Comparison of ENCODE assay signal across 8 cellular contexts in the genomic region with DNA sequence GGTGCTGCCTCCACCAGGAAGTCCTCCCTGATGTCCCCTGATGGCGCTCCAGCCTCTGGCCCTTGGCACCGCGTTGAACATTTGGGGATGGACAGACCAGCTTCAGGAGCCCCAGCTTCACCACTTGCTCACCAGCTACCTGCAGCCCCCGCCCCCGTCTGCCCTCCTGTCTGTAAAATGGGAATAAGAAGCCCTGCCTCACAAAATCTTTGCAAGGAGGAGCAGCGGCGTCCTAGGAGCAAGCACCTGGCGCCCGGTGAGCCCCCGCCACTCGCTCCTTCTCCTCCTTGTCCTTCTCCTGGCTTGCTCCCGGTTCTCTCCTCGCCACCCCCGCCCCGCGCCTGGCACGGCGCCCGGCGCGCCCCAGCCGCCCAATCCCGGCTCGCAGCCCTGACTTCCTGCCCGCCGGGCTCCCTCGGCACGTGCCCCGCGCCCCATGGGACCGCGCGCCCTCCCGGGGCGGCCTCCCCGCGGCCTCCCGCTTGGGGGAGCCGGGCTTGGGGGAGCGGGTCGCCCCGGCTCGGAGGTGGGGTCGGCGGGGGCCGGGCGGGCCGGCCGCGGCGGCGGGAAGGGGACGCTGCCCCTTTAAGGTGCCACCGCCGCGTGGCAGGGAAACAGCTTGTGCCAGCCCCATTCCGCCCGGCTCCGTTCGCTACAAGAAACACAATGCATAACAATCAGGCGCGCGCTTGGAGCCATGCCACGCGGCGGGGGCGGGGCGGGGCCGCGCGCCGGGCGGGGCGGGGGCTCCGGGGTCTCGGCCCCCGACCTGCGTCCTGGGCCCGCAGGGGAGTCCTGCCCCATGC.
DNase-seq lines count a peak whose midpoint lies in the region; ATAC-seq lines count a peak whose summit lies in the region.

No MANE protein-coding gene starts in this region.

- H3K36me3 Mint-ChIP-seq in memory B cell, result no peaks in the 10 kb centered on the region

- DNase-seq in NCI-H187 (lab: John Stamatoyannopoulos, UW), result peak; percentile 45 to 50
- no peak for DNase-seq in NCI-H187 treated with DMSO at 0.1 percent for 48 hours (lab: John Stamatoyannopoulos, UW)
- DNase-seq in NCI-H2227 (lab: John Stamatoyannopoulos, UW; ENCODE audit: unreplicated experiment), result peak; percentile 78
- peak; percentile 67 for DNase-seq in activated CD4-positive, alpha-beta T cell treated with anti-CD3 and anti-CD28 coated beads for 48 hours
- DNase-seq in dedifferentiated amniotic fluid mesenchymal stem cell (ENCODE audit: extremely low spot score), result peak; percentile 31
- DNase-seq in memory B cell (ENCODE audit: low spot score in 2 of 2), result peak in 1 of 2 donors; percentile 53
- peak; percentile 27 to 42 for DNase-seq in stimulated activated CD8-positive, alpha-beta memory T cell treated with anti-CD3 and anti-CD28 coated beads, Interleukin-7, amount 100 ng/mL, for 4 hours (ENCODE audit: low read depth in 2 of 2)

- H3K4me1 Mint-ChIP-seq in memory B cell, result peaks cover 25% of the 10 kb centered on the region

- H3K27ac Mint-ChIP-seq in memory B cell, result peak overlapping the region; percentile 84

- no peaks in the 10 kb centered on the region for H3K9me3 Mint-ChIP-seq in memory B cell

- H3K27me3 Mint-ChIP-seq in memory B cell, result peaks cover 12% of the 10 kb centered on the region

- H3K4me3 Mint-ChIP-seq in memory B cell, result peak overlapping the region; percentile 95

- ATAC-seq in memory B cell (ENCODE audit: low read depth) (peak; percentile 66), HG02938 (IDR thresholded peaks at IDR 0.05; ENCODE audit: unreplicated experiment) (no peak)
